In the genomic region with DNA sequence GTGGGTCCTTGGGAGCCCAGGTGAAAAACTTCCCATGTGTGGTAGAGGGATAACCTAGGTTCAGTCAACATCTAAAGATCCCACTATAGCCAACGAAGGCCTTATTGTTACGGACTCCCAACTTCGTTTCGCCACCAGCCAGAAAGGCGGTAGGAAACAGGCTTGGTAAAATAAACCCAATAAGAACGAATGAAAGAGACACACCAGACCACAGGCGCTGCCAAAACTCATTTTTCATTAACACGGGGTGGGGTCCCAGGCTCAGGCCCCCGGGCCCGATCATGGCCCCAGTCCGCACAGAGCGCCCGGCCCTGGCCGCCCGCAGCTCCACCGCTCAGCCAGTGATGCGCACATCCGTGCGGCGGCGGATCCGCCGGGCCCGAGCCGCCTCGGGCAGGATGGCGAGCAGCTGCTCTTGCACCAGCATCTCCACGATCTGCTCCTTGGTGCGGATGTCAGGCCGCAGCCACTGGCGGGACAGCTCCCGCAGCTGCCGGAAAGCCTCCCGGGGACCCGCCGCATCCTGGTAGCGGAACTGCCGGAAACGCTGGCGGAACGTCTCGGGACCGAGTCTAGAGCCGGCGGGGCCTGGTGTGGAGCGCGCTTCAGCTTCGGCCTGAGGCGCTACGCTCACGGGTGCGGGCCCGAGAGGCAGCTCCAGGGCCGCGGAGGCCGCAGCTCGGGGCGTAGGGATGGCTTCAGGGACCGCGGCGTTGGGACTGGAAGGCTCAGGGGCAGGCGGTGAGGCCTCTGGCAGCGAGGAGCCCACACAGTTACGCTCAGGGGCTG, we compare ENCODE assay signal across 8 cellular contexts. TPM values are rescaled to one million over a fixed set of nuclear protein-coding genes. Genes with fewer than 3 reads are reported as not detected.
A peak's percentile ranks its signal among the peaks of the same experiment; 100 is the strongest.
DNase-seq lines count a peak whose midpoint lies in the region; ATAC-seq and TF ChIP-seq lines count a peak whose summit lies in the region.

No MANE protein-coding gene starts in this region.

- H3K4me2 ChIP-seq in DND-41 (ENCODE audit: insufficient read depth, low read length) = peak overlapping the region; percentile 67

- intact Hi-C loops in activated CD4-positive, alpha-beta T cell treated with anti-CD3 and anti-CD28 coated beads for 36 hours (cut with DNase I, micrococcal nuclease) = loop anchor here (1.0 to 10.0 kb wide), 27 partner anchors 98 to 1961 kb away; a partner anchor contains a TSS

- no peaks in the 10 kb centered on the region for H3K27me3 ChIP-seq in DND-41 (ENCODE audit: insufficient read depth, low read length, poor library complexity)

- peak overlapping the region; percentile 97 for H3K4me3 Mint-ChIP-seq in activated CD4-positive, alpha-beta T cell treated with anti-CD3 and anti-CD28 coated beads for 36 hours

- peaks cover 19% of the 10 kb centered on the region for H3K36me3 ChIP-seq in DND-41 (ENCODE audit: insufficient read depth, low read length)

- peaks cover 8% of the 10 kb centered on the region for H3K36me3 Mint-ChIP-seq in activated CD4-positive, alpha-beta T cell treated with anti-CD3 and anti-CD28 coated beads for 36 hours (ENCODE audit: low read depth)

- CTCF ChIA-PET in activated CD4-positive, alpha-beta T cell treated with anti-CD3 and anti-CD28 coated beads for 36 hours (lab: Charles Lee) = interaction anchor here (0.6 to 2.3 kb wide), 40 partner anchors 8 to 806 kb away, joined by 3 to 16 read pairs (median 4); a partner anchor contains a TSS

- no peaks in the 10 kb centered on the region for H3K9me3 ChIP-seq in DND-41 (ENCODE audit: insufficient read depth, low read length, severe bottlenecking)

- peak overlapping the region; percentile 90 for H3K9ac ChIP-seq in DND-41 (ENCODE audit: low read depth, low read length)

- ATAC-seq in DND-41 (ENCODE audit: insufficient read depth, low read depth) = peak; percentile 44
- peak; percentile 22 for ATAC-seq in GM21737 (IDR thresholded peaks at IDR 0.05; ENCODE audit: unreplicated experiment)
- peak; percentile 17 for ATAC-seq in activated CD4-positive, alpha-beta T cell treated with anti-CD3 and anti-CD28 coated beads for 36 hours
- ATAC-seq in left lobe of liver = peak; percentile 33

- no peaks in the 10 kb centered on the region for H3K9me3 Mint-ChIP-seq in activated CD4-positive, alpha-beta T cell treated with anti-CD3 and anti-CD28 coated beads for 36 hours (ENCODE audit: low read depth)

- peak overlapping the region; percentile 92 for H3K27ac ChIP-seq in DND-41 (ENCODE audit: low read length)

- peaks cover 11% of the 10 kb centered on the region for H3K4me1 Mint-ChIP-seq in activated CD4-positive, alpha-beta T cell treated with anti-CD3 and anti-CD28 coated beads for 36 hours

- no peaks in the 10 kb centered on the region for H3K27me3 Mint-ChIP-seq in activated CD4-positive, alpha-beta T cell treated with anti-CD3 and anti-CD28 coated beads for 36 hours

- H3K4me3 ChIP-seq in DND-41 (ENCODE audit: low read depth in 1 of 2, low read length in 2 of 2) (peak overlapping the region; percentile 55 to 75), LNCaP clone FGC (ENCODE audit: low read depth, low read length) (peak overlapping the region; percentile 95)

- H3K27ac Mint-ChIP-seq in activated CD4-positive, alpha-beta T cell treated with anti-CD3 and anti-CD28 coated beads for 36 hours = peak overlapping the region; percentile 100

- peaks cover 38% of the 10 kb centered on the region for H3K79me2 ChIP-seq in DND-41 (ENCODE audit: insufficient read depth, low read length)

- POLR2A ChIA-PET in activated CD4-positive, alpha-beta T cell treated with anti-CD3 and anti-CD28 coated beads for 36 hours (lab: Charles Lee) = interaction anchor here (0.6 to 2.9 kb wide), 17 partner anchors 29 to 1142 kb away, joined by 3 to 28 read pairs (median 4); a partner anchor contains a TSS

- H3K4me1 ChIP-seq in DND-41 (ENCODE audit: insufficient read depth, low read length) = peaks cover 29% of the 10 kb centered on the region

- H4K20me1 ChIP-seq in DND-41 (ENCODE audit: insufficient read depth, low read length) = peaks cover 13% of the 10 kb centered on the region

- TF ChIP-seq CTCF in DND-41 (IDR thresholded peaks at IDR 0.05; ENCODE audit: borderline replicate concordance, extremely low read depth, low read length, poor library complexity, severe bottlenecking) = no peak
- no peak for TF ChIP-seq CTCF in LNCaP clone FGC (IDR thresholded peaks at IDR 0.05; ENCODE audit: control insufficient read depth, extremely low read depth, insufficient read depth)

- peak overlapping the region; percentile 73 for H2AFZ ChIP-seq in DND-41 (ENCODE audit: low read depth, low read length)

- peak; percentile 81 for DNase-seq in DND-41
- no peak for DNase-seq in LNCaP clone FGC (ENCODE audit: low read depth)
- DNase-seq in activated CD4-positive, alpha-beta T cell treated with anti-CD3 and anti-CD28 coated beads for 36 hours = peak; percentile 81
- DNase-seq in cerebellum (ENCODE audit: low spot score) = peak; percentile 37
- peak; percentile 63 for DNase-seq in left lobe of liver (ENCODE audit: low spot score)
- peak; percentile 53 for DNase-seq in stimulated activated CD4-positive, alpha-beta T cell treated with anti-CD3 and anti-CD28 coated beads, Interleukin-4, amount 100 ng/mL, for 4 hours
- DNase-seq in NCI-H524 treated with DMSO at 0.1 percent for 48 hours (lab: John Stamatoyannopoulos, UW) = no peak

RNA-seq across cellular contexts. Expression of a gene that starts 0.7 kb away (rescaled TPM):
- total RNA-seq in activated CD4-positive, alpha-beta T cell treated with anti-CD3 and anti-CD28 coated beads for 36 hours = 10 to 100 TPM; 37.8 to 39.3 TPM
- total RNA-seq in cerebellum (10.6 TPM), left lobe of liver (50.5 TPM)

RNA-seq across cellular contexts. Expression of a gene that starts 14.8 kb away (rescaled TPM):
- total RNA-seq in activated CD4-positive, alpha-beta T cell treated with anti-CD3 and anti-CD28 coated beads for 36 hours = 1 to 10 TPM; 2.9 to 3.5 TPM
- total RNA-seq in cerebellum (5.2 TPM), left lobe of liver (3.3 TPM)

Comparison
In these comparisons a context has a peak if more than half of its experiments do, and no peak if none do; other contexts are left out.
1. DNase-seq: peak in DND-41 (single experiment), activated CD4-positive, alpha-beta T cell treated with anti-CD3 and anti-CD28 coated beads for 36 hours (single experiment), cerebellum (single experiment), left lobe of liver (single experiment) and stimulated activated CD4-positive, alpha-beta T cell treated with anti-CD3 and anti-CD28 coated beads, Interleukin-4, amount 100 ng/mL, for 4 hours (2 of 2); none in LNCaP clone FGC (single experiment) and NCI-H524 treated with DMSO at 0.1 percent for 48 hours (single experiment).
2. Peak in every context shown above with its lines, with median percentiles within 50 percentile points of each other: ATAC-seq.